ENCODE assay signal across 15 cellular contexts in genomic region chr2:219612605-219613286, GRCh38. TPM values are rescaled to one million over a fixed set of nuclear protein-coding genes. Genes with fewer than 3 reads are reported as not detected.
DNase-seq lines count a peak whose midpoint lies in the region; ATAC-seq and TF ChIP-seq lines count a peak whose summit lies in the region.
"Had no signal": no experiment of that assay in that cellular context is flagged by ENCODE, and none has a peak within 500 bp of the region (broad histone marks: within the 10 kb centered on the region; RNA-seq: fewer than 3 reads in every experiment).

No MANE protein-coding gene starts in this region.

- H3K9me3 ChIP-seq in transverse colon, result no peaks in the 10 kb centered on the region
- H3K9me3 ChIP-seq: esophagus muscularis mucosa had no signal

- no peak overlapping the region for H3K4me3 ChIP-seq in Jurkat, Clone E6-1 (ENCODE audit: low read length)
- H3K4me3 ChIP-seq in transverse colon, result no peak overlapping the region
- H3K4me3 ChIP-seq: esophagus muscularis mucosa had no signal

- peak; percentile 15 for ATAC-seq in stimulated activated naive CD8-positive, alpha-beta T cell treated with anti-CD3 and anti-CD28 coated beads, Interleukin-15, amount 100 ng/mL, for 72 hours
- ATAC-seq in stimulated activated naive CD8-positive, alpha-beta T cell treated with anti-CD3 and anti-CD28 coated beads, Interleukin-15, Interleukin-2, amounts not matched to agents 100 U/mL and 50 U/mL, for 24 hours, result no peak
- ATAC-seq in effector memory CD8-positive, alpha-beta T cell (replicated peaks), result peak; percentile 89

- intact Hi-C loops in transverse colon (cut with DNase I; ENCODE audit: low total_unique reads), result no loop called here

- no peak for DNase-seq in stimulated activated naive CD8-positive, alpha-beta T cell treated with anti-CD3 and anti-CD28 coated beads, Interleukin-15, amount 100 ng/mL, for 72 hours
- no peak for DNase-seq in stimulated activated naive CD8-positive, alpha-beta T cell treated with anti-CD3 and anti-CD28 coated beads, Interleukin-15, Interleukin-2, amounts not matched to agents 100 U/mL and 50 U/mL, for 24 hours
- DNase-seq in Jurkat, Clone E6-1 (ENCODE audit: low read depth, low spot score), result peak; percentile 82
- peak; percentile 4 to 10 (median 8) for DNase-seq in effector memory CD8-positive, alpha-beta T cell
- peak; percentile 22 for DNase-seq in transverse colon
- DNase-seq in NCI-H345 (lab: John Stamatoyannopoulos, UW), result no peak
- DNase-seq in cerebellum (ENCODE audit: low spot score), result no peak
- no peak for DNase-seq in ecto neural progenitor cell (ENCODE audit: low spot score)
- DNase-seq: activated CD4-positive, alpha-beta T cell treated with anti-CD3 and anti-CD28 coated beads for 4 hours; activated effector memory CD4-positive, alpha-beta T cell treated with anti-CD3 and anti-CD28 coated beads, Interleukin-2, amount 50 U/mL, for 16 hours; cerebellar nuclear complex; stimulated activated CD4-positive, alpha-beta T cell treated with anti-CD3 and anti-CD28 coated beads, Interleukin-4, amount 100 ng/mL, for 24 hours had no signal

- H3K27ac ChIP-seq in transverse colon, result no peak overlapping the region
- H3K27ac ChIP-seq: C4-2B, esophagus muscularis mucosa had no signal

- no peak overlapping the region for H3K4me3 Mint-ChIP-seq in stimulated activated naive CD8-positive, alpha-beta T cell treated with anti-CD3 and anti-CD28 coated beads, Interleukin-15, amount 100 ng/mL, for 72 hours
- peak overlapping the region; percentile 7 to 63 for H3K4me3 Mint-ChIP-seq in effector memory CD8-positive, alpha-beta T cell

- peaks cover 20% of the 10 kb centered on the region for H3K36me3 Mint-ChIP-seq in effector memory CD8-positive, alpha-beta T cell (ENCODE audit: insufficient read depth)

- peaks cover 0 to 24% (median 1%) of the 10 kb centered on the region in 4 donors for H3K36me3 ChIP-seq in transverse colon

- H3K4me1 Mint-ChIP-seq in stimulated activated naive CD8-positive, alpha-beta T cell treated with anti-CD3 and anti-CD28 coated beads, Interleukin-15, amount 100 ng/mL, for 72 hours, result peaks cover 28% of the 10 kb centered on the region
- H3K4me1 Mint-ChIP-seq in effector memory CD8-positive, alpha-beta T cell (ENCODE audit: low read depth in 2 of 2), result peaks cover 11 to 12% of the 10 kb centered on the region in 2 donors

- no peaks in the 10 kb centered on the region for H3K27me3 ChIP-seq in transverse colon
- H3K27me3 ChIP-seq: esophagus muscularis mucosa had no signal

- in situ Hi-C loops in transverse colon (cut with MboI; ENCODE audit: low pct_ligation_motif_present in 1 of 4, low pct_unique_long_range_greater_than_20kb in 1 of 4, low sequenced_read_pairs in 3 of 4), result no loop called here

- no peaks in the 10 kb centered on the region for H3K4me1 ChIP-seq in transverse colon

- H3K9me3 Mint-ChIP-seq in stimulated activated naive CD8-positive, alpha-beta T cell treated with anti-CD3 and anti-CD28 coated beads, Interleukin-15, amount 100 ng/mL, for 72 hours, result no peaks in the 10 kb centered on the region
- H3K9me3 Mint-ChIP-seq in effector memory CD8-positive, alpha-beta T cell, result no peaks in the 10 kb centered on the region

- peak overlapping the region; percentile 35 to 81 for H3K27ac Mint-ChIP-seq in stimulated activated naive CD8-positive, alpha-beta T cell treated with anti-CD3 and anti-CD28 coated beads, Interleukin-15, amount 100 ng/mL, for 72 hours
- peak overlapping the region; percentile 66 to 87 for H3K27ac Mint-ChIP-seq in effector memory CD8-positive, alpha-beta T cell

- TF ChIP-seq CTCF in transverse colon (IDR thresholded peaks at IDR 0.05), result no peak

- no peak for TF ChIP-seq EP300 in transverse colon (IDR thresholded peaks at IDR 0.05; ENCODE audit: low read depth)

- no peak for TF ChIP-seq POLR2A in transverse colon (IDR thresholded peaks at IDR 0.05)

- 89% methylated on average over 13 of the region's 15 CpGs; no CpG with 5 or more reads in 1 of the 2 donors for WGBS in transverse colon (ENCODE audit: low coverage in 1 of 2), 2 donors

- H3K27me3 Mint-ChIP-seq in stimulated activated naive CD8-positive, alpha-beta T cell treated with anti-CD3 and anti-CD28 coated beads, Interleukin-15, amount 100 ng/mL, for 72 hours, result no peaks in the 10 kb centered on the region
- no peaks in the 10 kb centered on the region for H3K27me3 Mint-ChIP-seq in effector memory CD8-positive, alpha-beta T cell

RNA-seq across cellular contexts. Expression of gene SLC4A3, which starts 14.7 kb away (rescaled TPM):
- polyA plus RNA-seq in Jurkat, Clone E6-1 (2012; ENCODE audit: insufficient read depth, insufficient read length), result 0.88 TPM
- total RNA-seq in transverse colon (10 to 100 TPM in 1 of 4 donors, under 1 TPM in 2, not detected in 1; 0.32 to 25.9 (median 0.68) TPM), cerebellum (20.9 TPM)

RNA-seq across cellular contexts. Expression of gene STK11IP, which starts 15.1 kb away (rescaled TPM):
- polyA plus RNA-seq in Jurkat, Clone E6-1 (2012; ENCODE audit: insufficient read depth, insufficient read length), result 36.1 TPM
- 100 to 1,000 TPM in 1 of 4 donors, 10 to 100 TPM in 3; 16.2 to 117 (median 38.2) TPM for total RNA-seq in transverse colon
- 31.0 TPM for total RNA-seq in cerebellum

RNA-seq across cellular contexts. Expression of gene INHA, which starts 40.6 kb away (rescaled TPM):
- not detected for polyA plus RNA-seq in Jurkat, Clone E6-1 (2012; ENCODE audit: insufficient read depth, insufficient read length)
- not detected for total RNA-seq in transverse colon
- 0.54 TPM for total RNA-seq in cerebellum
- total RNA-seq: pulmonary artery endothelial cell had no signal

RNA-seq across cellular contexts. Expression of gene OBSL1, which starts 41.4 kb away (rescaled TPM):
- not detected for polyA plus RNA-seq in Jurkat, Clone E6-1 (2012; ENCODE audit: insufficient read depth, insufficient read length)
- 10 to 100 TPM; 18.1 to 57.2 (median 19.0) TPM for total RNA-seq in transverse colon
- 43.1 TPM for total RNA-seq in cerebellum

Comparison
In these comparisons a context has a peak if more than half of its experiments do, and no peak if none do; other contexts are left out.
1. DNase-seq: peak in Jurkat, Clone E6-1 (single experiment), effector memory CD8-positive, alpha-beta T cell (3 of 3) and transverse colon (single experiment); none in stimulated activated naive CD8-positive, alpha-beta T cell treated with anti-CD3 and anti-CD28 coated beads, Interleukin-15, amount 100 ng/mL, for 72 hours (0 of 2), stimulated activated naive CD8-positive, alpha-beta T cell treated with anti-CD3 and anti-CD28 coated beads, Interleukin-15, Interleukin-2, amounts not matched to agents 100 U/mL and 50 U/mL, for 24 hours (single experiment), NCI-H345 (single experiment), cerebellum (single experiment) and ecto neural progenitor cell (single experiment).
2. H3K4me3 Mint-ChIP-seq: peak in effector memory CD8-positive, alpha-beta T cell (2 of 2); none in stimulated activated naive CD8-positive, alpha-beta T cell treated with anti-CD3 and anti-CD28 coated beads, Interleukin-15, amount 100 ng/mL, for 72 hours (0 of 2).